ENCODE assay signal across 16 cellular contexts in genomic region chr17:80838381-80839345, GRCh38.
DNase-seq lines count a peak whose midpoint lies in the region; ATAC-seq and TF ChIP-seq lines count a peak whose summit lies in the region.
"Had no signal": no experiment of that assay in that cellular context is flagged by ENCODE, and none has a peak within 500 bp of the region (broad histone marks: within the 10 kb centered on the region; RNA-seq: fewer than 3 reads in every experiment).

No MANE protein-coding gene starts in this region.

- H3K27ac Mint-ChIP-seq in activated T-cell treated with anti-CD3 and anti-CD28 coated beads, Interleukin-2, amount 50 U/mL, for 24 hours = peak overlapping the region; percentile 50
- H3K27ac Mint-ChIP-seq in activated naive CD8-positive, alpha-beta T cell treated with anti-CD3 and anti-CD28 coated beads, Interleukin-2, amount 10 ng/mL, durations not matched to agents 7 days and 5 days = peak overlapping the region; percentile 30

- H3K36me3 ChIP-seq in KOPT-K1 (ENCODE audit: insufficient read depth, low read length) (peaks cover 40% of the 10 kb centered on the region), spleen (peaks cover 0 to 29% (median 5%) of the 10 kb centered on the region in 6 donors)

- 91 to 95% (median 94%) methylated on average over 38 of the region's 38 CpGs for WGBS in spleen, 5 donors

- H3K36me3 Mint-ChIP-seq in activated T-cell treated with anti-CD3 and anti-CD28 coated beads, Interleukin-2, amount 50 U/mL, for 24 hours (ENCODE audit: low read depth) = peaks cover 28% of the 10 kb centered on the region
- peaks cover 4% of the 10 kb centered on the region for H3K36me3 Mint-ChIP-seq in activated naive CD8-positive, alpha-beta T cell treated with anti-CD3 and anti-CD28 coated beads, Interleukin-2, amount 10 ng/mL, durations not matched to agents 7 days and 5 days

- H3K4me1 Mint-ChIP-seq in activated T-cell treated with anti-CD3 and anti-CD28 coated beads, Interleukin-2, amount 50 U/mL, for 24 hours (ENCODE audit: low read depth) = peaks cover 20% of the 10 kb centered on the region
- peaks cover 7% of the 10 kb centered on the region for H3K4me1 Mint-ChIP-seq in activated naive CD8-positive, alpha-beta T cell treated with anti-CD3 and anti-CD28 coated beads, Interleukin-2, amount 10 ng/mL, durations not matched to agents 7 days and 5 days

- no peak for TF ChIP-seq POLR2A in spleen (IDR thresholded peaks at IDR 0.05)

- H3K9me3 Mint-ChIP-seq in activated T-cell treated with anti-CD3 and anti-CD28 coated beads, Interleukin-2, amount 50 U/mL, for 24 hours = no peaks in the 10 kb centered on the region
- H3K9me3 Mint-ChIP-seq in activated naive CD8-positive, alpha-beta T cell treated with anti-CD3 and anti-CD28 coated beads, Interleukin-2, amount 10 ng/mL, durations not matched to agents 7 days and 5 days = no peaks in the 10 kb centered on the region

- no peak overlapping the region for H3K4me3 Mint-ChIP-seq in activated T-cell treated with anti-CD3 and anti-CD28 coated beads, Interleukin-2, amount 50 U/mL, for 24 hours
- no peak overlapping the region for H3K4me3 Mint-ChIP-seq in activated naive CD8-positive, alpha-beta T cell treated with anti-CD3 and anti-CD28 coated beads, Interleukin-2, amount 10 ng/mL, durations not matched to agents 7 days and 5 days

- DNase-seq in activated T-cell treated with anti-CD3 and anti-CD28 coated beads, Interleukin-2, amount 50 U/mL, for 24 hours = no peak
- no peak for DNase-seq in activated T-cell treated with anti-CD3 and anti-CD28 coated beads, Interleukin-2, amount 50 U/mL, for 48 hours
- DNase-seq in activated naive CD8-positive, alpha-beta T cell treated with anti-CD3 and anti-CD28 coated beads, Interleukin-2, amount 10 ng/mL, durations not matched to agents 7 days and 5 days = no peak
- DNase-seq in spleen (peak; percentile 59), COLO829 (ENCODE audit: low spot score) (no peak), SKM-1 (lab: John Stamatoyannopoulos, UW; ENCODE audit: unreplicated experiment) (no peak)
- DNase-seq: activated CD4-positive, CD25-positive, alpha-beta regulatory T cell; activated effector memory CD4-positive, alpha-beta T cell treated with anti-CD3 and anti-CD28 coated beads, Interleukin-2, amount 50 U/mL, for 16 hours; KG1; NCI-H2081 treated with DMSO at 0.1 percent for 48 hours; NCI-H748 treated with DMSO at 0.1 percent for 48 hours; OCI-M1; stimulated activated CD4-positive, alpha-beta T cell treated with anti-CD3 and anti-CD28 coated beads, Interleukin-12 subunit alpha, Interleukin-12 subunit beta, amount 100 ng/mL, for 4 hours; tibial artery had no signal

- no peaks in the 10 kb centered on the region for H3K27me3 Mint-ChIP-seq in activated T-cell treated with anti-CD3 and anti-CD28 coated beads, Interleukin-2, amount 50 U/mL, for 24 hours
- H3K27me3 Mint-ChIP-seq in activated naive CD8-positive, alpha-beta T cell treated with anti-CD3 and anti-CD28 coated beads, Interleukin-2, amount 10 ng/mL, durations not matched to agents 7 days and 5 days = no peaks in the 10 kb centered on the region

- H3K4me3 ChIP-seq in spleen = no peak overlapping the region
- H3K4me3 ChIP-seq: tibial artery had no signal

- POLR2A ChIA-PET in activated naive CD8-positive, alpha-beta T cell treated with anti-CD3 and anti-CD28 coated beads, Interleukin-2, amount 10 ng/mL, durations not matched to agents 7 days and 5 days (lab: Charles Lee) = interaction anchor here (0.8 to 1.1 kb wide), 2 partner anchors 9 to 16 kb away, joined by 3 read pairs; no protein-coding TSS in a partner anchor

- ATAC-seq in activated naive CD8-positive, alpha-beta T cell treated with anti-CD3 and anti-CD28 coated beads, Interleukin-2, amount 10 ng/mL, durations not matched to agents 7 days and 5 days (ENCODE audit: low read depth) = no peak
- ATAC-seq in GM18867 (IDR thresholded peaks at IDR 0.05; ENCODE audit: unreplicated experiment) = no peak

- H3K27ac ChIP-seq in KOPT-K1 (ENCODE audit: low read depth, low read length, poor library complexity, severe bottlenecking) (peak overlapping the region; percentile 63), spleen (no peak overlapping the region)
- H3K27ac ChIP-seq: tibial artery had no signal

- peaks cover 0 to 15% (median 4%) of the 10 kb centered on the region in 6 donors for H3K4me1 ChIP-seq in spleen

- H3K9me3 ChIP-seq in KOPT-K1 (ENCODE audit: insufficient read depth, low read length, poor library complexity, severe bottlenecking) (no peaks in the 10 kb centered on the region), spleen (no peaks in the 10 kb centered on the region)
- H3K9me3 ChIP-seq: tibial artery had no signal

- no peaks in the 10 kb centered on the region for H3K27me3 ChIP-seq in spleen (replicated peaks in 1 of 7)
- H3K27me3 ChIP-seq: tibial artery had no signal

- intact Hi-C loops in spleen (cut with DNase I; ENCODE audit: low total_unique reads) = no loop called here

- no peak for TF ChIP-seq CTCF in spleen (IDR thresholded peaks at IDR 0.05 in 8 of 11, conservative IDR thresholded peaks at IDR 0.05 in 3 of 11)
